11 cellular contexts compared by ENCODE assay signal in genomic region chr3:107910713-107911259, GRCh38.
DNase-seq lines count a peak whose midpoint lies in the region; ATAC-seq and TF ChIP-seq lines count a peak whose summit lies in the region.
"Had no signal": no experiment of that assay in that cellular context is flagged by ENCODE, and none has a peak within 500 bp of the region (broad histone marks: within the 10 kb centered on the region; RNA-seq: fewer than 3 reads in every experiment).

No MANE protein-coding gene starts in this region.

- no peak for TF ChIP-seq RAD21 in SK-N-SH (IDR thresholded peaks at IDR 0.05; ENCODE audit: low read length)

- no peak for DNase-seq in central memory CD8-positive, alpha-beta T cell (ENCODE audit: low spot score in 2 of 2)
- no peak for DNase-seq in GM03348 (ENCODE audit: low spot score)
- no peak for DNase-seq in NCI-H1694 treated with DMSO at 0.1 percent for 48 hours (lab: John Stamatoyannopoulos, UW)
- DNase-seq in adrenal gland: no peak
- no peak for DNase-seq in SK-N-SH
- DNase-seq: amygdala, foreskin melanocyte had no signal

- H3K4me2 ChIP-seq in SK-N-SH: no peak overlapping the region

- 47 to 83% (median 63%) methylated on average over 2 to 4 of the region's 4 CpGs for WGBS in adrenal gland, 4 donors
- WGBS in SK-N-SH (ENCODE audit: low lambda C conversion rate): 45% methylated on average over 4 of the region's 4 CpGs

- H3K79me2 ChIP-seq in SK-N-SH (ENCODE audit: insufficient read depth): no peaks in the 10 kb centered on the region

- intact Hi-C loops in adrenal gland (cut with DNase I): no loop called here

- H3K27ac ChIP-seq in adrenal gland (no peak overlapping the region), SK-N-SH (ENCODE audit: low read depth in 2 of 2, low read length in 1 of 2) (no peak overlapping the region)
- H3K27ac ChIP-seq: SJSA1 had no signal

- no peak for TF ChIP-seq EP300 in SK-N-SH (IDR thresholded peaks at IDR 0.05; ENCODE audit: borderline replicate concordance in 1 of 2, low read depth in 1 of 2, low read length in 1 of 2)

- H3K9me2 ChIP-seq in SK-N-SH: no peaks in the 10 kb centered on the region

- H3K36me3 ChIP-seq in adrenal gland (replicated peaks in 1 of 2) (no peaks in the 10 kb centered on the region), SK-N-SH (replicated peaks in 1 of 2; ENCODE audit: control insufficient read depth in 1 of 2, insufficient read depth in 2 of 2, low read length in 1 of 2) (no peaks in the 10 kb centered on the region)
- H3K36me3 ChIP-seq: SJSA1 had no signal

- H3K4me1 ChIP-seq in adrenal gland (replicated peaks in 1 of 2) (peaks cover 0 to 14% of the 10 kb centered on the region in 2 donors), SK-N-SH (ENCODE audit: control insufficient read depth in 1 of 2, insufficient read depth in 2 of 2, low read depth in 1 of 2, low read length in 1 of 2) (no peaks in the 10 kb centered on the region; a peak in 1 of 4 replicates)
- H3K4me1 ChIP-seq: SJSA1 had no signal

- H3K4me1 Mint-ChIP-seq in central memory CD8-positive, alpha-beta T cell: peaks cover 12% of the 10 kb centered on the region

- TF ChIP-seq POLR2A in adrenal gland (IDR thresholded peaks at IDR 0.05): no peak

- POLR2A ChIA-PET in SK-N-SH (lab: Yijun Ruan, JAX): no interaction called here

- peak; percentile 98 for ATAC-seq in GM18520 (IDR thresholded peaks at IDR 0.05; ENCODE audit: unreplicated experiment)
- ATAC-seq in GM21423 (IDR thresholded peaks at IDR 0.05; ENCODE audit: unreplicated experiment): peak; percentile 96
- ATAC-seq in HG03175 (IDR thresholded peaks at IDR 0.05; ENCODE audit: unreplicated experiment): peak; percentile 92
- ATAC-seq in central memory CD8-positive, alpha-beta T cell (replicated peaks; ENCODE audit: extremely low read depth, poor library complexity, severe bottlenecking): peak; percentile 52

- peaks cover 11% of the 10 kb centered on the region for H3K27me3 Mint-ChIP-seq in central memory CD8-positive, alpha-beta T cell

- TF ChIP-seq CTCF in adrenal gland (IDR thresholded peaks at IDR 0.05) (no peak), SK-N-SH (IDR thresholded peaks at IDR 0.05) (no peak)

- no peak overlapping the region for H2AFZ ChIP-seq in SK-N-SH (ENCODE audit: low read depth)

- no peaks in the 10 kb centered on the region for H3K36me3 Mint-ChIP-seq in central memory CD8-positive, alpha-beta T cell (ENCODE audit: insufficient read depth)

- no peak overlapping the region for H3K4me3 ChIP-seq in adrenal gland
- H3K4me3 ChIP-seq in SK-N-SH (ENCODE audit: low read depth in 2 of 2, low read length in 1 of 2): no peak overlapping the region
- H3K4me3 ChIP-seq: SJSA1 had no signal

- no peak overlapping the region for H3K4me3 Mint-ChIP-seq in central memory CD8-positive, alpha-beta T cell

- no peaks in the 10 kb centered on the region for H3K9me3 Mint-ChIP-seq in central memory CD8-positive, alpha-beta T cell

- no peaks in the 10 kb centered on the region for H3K27me3 ChIP-seq in adrenal gland
- H3K27me3 ChIP-seq in SK-N-SH (ENCODE audit: insufficient read depth): no peaks in the 10 kb centered on the region
- H3K27me3 ChIP-seq: SJSA1 had no signal

- no peak overlapping the region for H3K9ac ChIP-seq in SK-N-SH

- H4K20me1 ChIP-seq in SK-N-SH (ENCODE audit: insufficient read depth): no peaks in the 10 kb centered on the region

- H3K27ac Mint-ChIP-seq in central memory CD8-positive, alpha-beta T cell (ENCODE audit: low read depth): no peak overlapping the region

- H3F3A ChIP-seq in SK-N-SH (replicated peaks; ENCODE audit: insufficient read depth): no peaks in the 10 kb centered on the region

- CTCF ChIA-PET in SK-N-SH (lab: Yijun Ruan, JAX): interaction anchor here (1.0 to 1.5 kb wide), 4 partner anchors 16 to 567 kb away, joined by 3 to 5 read pairs (median 4); no protein-coding TSS in a partner anchor

- H3K9me3 ChIP-seq in adrenal gland (replicated peaks in 1 of 3) (no peaks in the 10 kb centered on the region), SK-N-SH (no peaks in the 10 kb centered on the region)
- H3K9me3 ChIP-seq: SJSA1 had no signal

TF ChIP-seq in SK-N-SH, 30 proteins besides CTCF, POLR2A, EP300 and RAD21:
- TF ChIP-seq USF2 (IDR thresholded peaks at IDR 0.05; ENCODE audit: borderline replicate concordance, low read depth, low read length) (no peak), CHD2 (IDR thresholded peaks at IDR 0.05; ENCODE audit: low read length, partially characterized antibody) (no peak), ELF1 (IDR thresholded peaks at IDR 0.05) (no peak), FOSL2 (IDR thresholded peaks at IDR 0.05; ENCODE audit: borderline replicate concordance, low read depth) (no peak), FOXM1 (IDR thresholded peaks at IDR 0.05; ENCODE audit: low read depth) (no peak), RXRA (IDR thresholded peaks at IDR 0.05; ENCODE audit: borderline replicate concordance, low read depth) (no peak)
